In the genomic region with DNA sequence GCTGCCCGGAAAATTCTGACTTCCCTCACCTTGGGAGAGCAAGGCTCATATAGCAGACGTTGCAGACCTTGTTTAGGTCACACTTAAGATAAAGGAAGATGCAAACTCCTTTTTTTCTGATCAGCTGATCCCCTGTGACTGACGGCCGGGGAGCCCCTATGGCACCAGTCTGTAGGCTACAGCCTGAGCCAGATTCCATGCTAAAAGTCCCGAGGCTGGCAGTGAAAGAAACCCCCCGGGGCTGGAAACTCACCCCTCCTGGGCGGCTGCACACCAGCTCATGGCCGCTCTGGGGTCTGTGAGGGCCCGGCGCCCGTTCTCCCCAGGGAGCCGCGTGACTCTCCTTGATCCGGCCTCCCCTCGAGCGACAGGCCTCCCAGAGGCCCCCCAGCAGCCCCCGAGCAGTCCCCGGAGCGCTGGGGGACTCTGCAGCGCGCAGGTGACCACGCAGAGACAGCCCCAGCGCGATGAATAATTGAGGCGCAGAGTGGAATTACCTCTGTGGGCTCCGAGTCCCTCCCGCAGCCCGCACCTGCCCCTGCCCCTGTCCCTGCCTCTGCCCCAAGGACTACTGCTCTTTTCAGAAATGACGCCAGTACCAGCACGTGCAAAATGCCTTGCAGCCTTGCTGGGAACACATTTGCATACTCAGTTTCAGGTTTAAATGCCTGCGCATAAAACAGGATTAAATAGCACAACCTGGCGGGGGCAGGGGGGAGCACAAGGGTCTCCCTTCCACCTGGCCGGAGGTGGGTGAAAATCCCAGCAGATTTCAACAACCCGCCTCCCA, we compare ENCODE assay signal across 9 cellular contexts.
DNase-seq lines count a peak whose midpoint lies in the region; ATAC-seq, FAIRE-seq and TF ChIP-seq lines count a peak whose summit lies in the region.
"Had no signal": no experiment of that assay in that cellular context is flagged by ENCODE, and none has a peak within 500 bp of the region (broad histone marks: within the 10 kb centered on the region; RNA-seq: fewer than 3 reads in every experiment).

No MANE protein-coding gene starts in this region.

- H3K27ac ChIP-seq in K562 (ENCODE audit: extremely low read depth, low read depth, low read length) (no peak overlapping the region), osteoblast (ENCODE audit: low read depth, low read length) (no peak overlapping the region), right lobe of liver (no peak overlapping the region)
- H3K27ac ChIP-seq: sigmoid colon had no signal

- H3K36me3 Mint-ChIP-seq in glutamatergic neuron (ENCODE audit: unreplicated experiment) = no peaks in the 10 kb centered on the region

- POLR2A ChIA-PET in K562 (lab: Yijun Ruan, JAX) = interaction anchor here (0.6 kb wide), 1 partner anchor 264 kb away, joined by 3 read pairs; no protein-coding TSS in a partner anchor

- H3K4me1 ChIP-seq in K562 (replicated peaks in 1 of 2; ENCODE audit: control insufficient read depth in 2 of 2, insufficient read depth in 2 of 2, low read length in 2 of 2) = no peaks in the 10 kb centered on the region
- H3K4me1 ChIP-seq in osteoblast (ENCODE audit: insufficient read depth, low read length) = no peaks in the 10 kb centered on the region
- H3K4me1 ChIP-seq in right lobe of liver = peaks cover 0 to 37% (median 20%) of the 10 kb centered on the region in 4 donors
- H3K4me1 ChIP-seq: sigmoid colon had no signal

- DNase-seq in COLO668 (lab: John Stamatoyannopoulos, UW; ENCODE audit: unreplicated experiment) (peak; percentile 26), K562 (ENCODE audit: extremely low read depth in 1 of 4, low spot score in 3 of 4) (no peak), glutamatergic neuron (no peak), osteoblast (ENCODE audit: insufficient read length, low spot score, missing footprints) (no peak), right lobe of liver (no peak), middle frontal gyrus (ENCODE audit: extremely low spot score, low spot score) (no peak)
- DNase-seq: sigmoid colon had no signal

- ATAC-seq in HG02973 (IDR thresholded peaks at IDR 0.05; ENCODE audit: unreplicated experiment) (peak; percentile 49), K562 (no peak; the same call in 1 of the 3 replicates), right lobe of liver (no peak)

- peak; percentile 80 for TF ChIP-seq POLR2A in GM18951 (IDR thresholded peaks at IDR 0.05; ENCODE audit: extremely low read depth, insufficient read depth, insufficient read length)
- TF ChIP-seq POLR2A in K562 (conservative IDR thresholded peaks at IDR 0.05) = no peak
- no peak for TF ChIP-seq POLR2A in right lobe of liver (IDR thresholded peaks at IDR 0.05)

- H3K4me2 ChIP-seq in K562 (ENCODE audit: insufficient read depth, low read length) (no peak overlapping the region), osteoblast (ENCODE audit: insufficient read depth, low read length) (no peak overlapping the region)

- FAIRE-seq in K562 (lab: Jason Lieb, UNC) = no peak

- TF ChIP-seq CTCF in K562 (IDR thresholded peaks at IDR 0.05 in 2 of 3, conservative IDR thresholded peaks at IDR 0.05 in 1 of 3; ENCODE audit: insufficient read depth in 2 of 3, low read depth in 1 of 3, low read length in 3 of 3) (peak in 2 of 3 experiments; percentile 9 to 25; a peak in 1 of 6 replicates), glutamatergic neuron (IDR thresholded peaks at IDR 0.05; ENCODE audit: partially characterized antibody, unreplicated experiment) (no peak), osteoblast (IDR thresholded peaks at IDR 0.05; ENCODE audit: extremely low read depth, low read depth, low read length) (no peak), right lobe of liver (IDR thresholded peaks at IDR 0.05) (no peak)

- no peaks in the 10 kb centered on the region; the same call in 1 of the 2 replicates for H4K20me1 ChIP-seq in K562 (replicated peaks; ENCODE audit: control insufficient read depth, insufficient read depth, low read length)
- H4K20me1 ChIP-seq in osteoblast (ENCODE audit: insufficient read depth, low read length) = no peaks in the 10 kb centered on the region

- no peak overlapping the region for H3K4me3 ChIP-seq in K562
- H3K4me3 ChIP-seq in osteoblast (ENCODE audit: insufficient read depth, low read length) = no peak overlapping the region
- no peak overlapping the region for H3K4me3 ChIP-seq in right lobe of liver
- H3K4me3 ChIP-seq: sigmoid colon had no signal

- H3K9ac ChIP-seq in K562 (ENCODE audit: insufficient read depth in 1 of 2, low read depth in 2 of 2, low read length in 2 of 2) = no peak overlapping the region

- H3K9me3 Mint-ChIP-seq in glutamatergic neuron (ENCODE audit: unreplicated experiment) = no peaks in the 10 kb centered on the region

- H3K27me3 Mint-ChIP-seq in glutamatergic neuron (ENCODE audit: unreplicated experiment) = no peaks in the 10 kb centered on the region

- BruUV-seq in K562 (replicated peaks; lab: Mats Ljungman, UMichigan) = no TSS peak

- WGBS in K562 (ENCODE audit: insufficient coverage, low coverage, missing lambda C conversion rate) = 5% methylated on average over 31 of the region's 34 CpGs
- WGBS in right lobe of liver (ENCODE audit: insufficient coverage, low coverage, low lambda C conversion rate, missing lambda C conversion rate) = 70% methylated on average over 16 of the region's 34 CpGs

- H3K27me3 ChIP-seq in K562 (ENCODE audit: control insufficient read depth in 2 of 2, insufficient read depth in 2 of 2, low read length in 2 of 2) = peaks cover 40 to 50% of the 10 kb centered on the region in 2 experiments
- H3K27me3 ChIP-seq in osteoblast (ENCODE audit: insufficient read depth, low read length) = peaks cover 40% of the 10 kb centered on the region
- H3K27me3 ChIP-seq in right lobe of liver = no peaks in the 10 kb centered on the region

- in situ Hi-C loops in GM18951 (cut with MboI; ENCODE audit: low sequenced_read_pairs, unreplicated experiment) (no loop called here), K562 (cut with MboI) (no loop called here)

- H3K9me1 ChIP-seq in K562 (ENCODE audit: control insufficient read depth, insufficient read depth, low read length) = no peaks in the 10 kb centered on the region

- H3K4me1 Mint-ChIP-seq in glutamatergic neuron (ENCODE audit: low read depth, unreplicated experiment) = peaks cover 3% of the 10 kb centered on the region

- no peak for TF ChIP-seq EP300 in K562 (IDR thresholded peaks at IDR 0.05; ENCODE audit: low read length)

- H3K27ac Mint-ChIP-seq in glutamatergic neuron (ENCODE audit: unreplicated experiment) = no peak overlapping the region

- no peak for TF ChIP-seq RAD21 in K562 (CRISPR knock-in tag; conservative IDR thresholded peaks at IDR 0.05 in 1 of 2, IDR thresholded peaks at IDR 0.05 in 1 of 2)

- H3K79me2 ChIP-seq in K562 (ENCODE audit: control insufficient read depth, insufficient read depth, low read length) = no peaks in the 10 kb centered on the region
- H3K79me2 ChIP-seq in osteoblast (ENCODE audit: insufficient read depth, low read length) = no peaks in the 10 kb centered on the region

- intact Hi-C loops in K562 (cut with micrococcal nuclease) (no loop called here), right lobe of liver (cut with DNase I) (no loop called here)

- CTCF ChIA-PET in K562 (lab: Yijun Ruan, JAX; ENCODE audit: low intra/inter-chr PET ratio) = no interaction called here

- no peak overlapping the region for H2AFZ ChIP-seq in K562 (ENCODE audit: low read depth, low read length)
- no peak overlapping the region for H2AFZ ChIP-seq in osteoblast (ENCODE audit: low read length)

- H3K9me3 ChIP-seq in K562 (replicated peaks; ENCODE audit: control insufficient read depth, insufficient read depth, low read depth, low read length) (no peaks in the 10 kb centered on the region), osteoblast (ENCODE audit: low read depth, low read length) (no peaks in the 10 kb centered on the region), right lobe of liver (no peaks in the 10 kb centered on the region)
- H3K9me3 ChIP-seq: sigmoid colon had no signal

- no peak overlapping the region for H3K4me3 Mint-ChIP-seq in glutamatergic neuron (ENCODE audit: unreplicated experiment)

- no peaks in the 10 kb centered on the region for H3K36me3 ChIP-seq in K562 (ENCODE audit: control insufficient read depth, insufficient read depth, low read length)
- H3K36me3 ChIP-seq in osteoblast (ENCODE audit: insufficient read depth, low read length) = no peaks in the 10 kb centered on the region
- no peaks in the 10 kb centered on the region for H3K36me3 ChIP-seq in right lobe of liver
- H3K36me3 ChIP-seq: sigmoid colon had no signal

TF ChIP-seq in K562, 482 proteins besides CTCF, POLR2A, EP300 and RAD21:
- TF ChIP-seq CREB1 (IDR thresholded peaks at IDR 0.05) (no peak), CREB1 (CRISPR knock-in tag; IDR thresholded peaks at IDR 0.05) (no peak), BHLHE40 (IDR thresholded peaks at IDR 0.05; ENCODE audit: low read length) (peak; percentile 48; the same call in 1 of the 2 replicates)

Comparison
In these comparisons a context has a peak if more than half of its experiments do, and no peak if none do; other contexts are left out.
1. CTCF ChIP-seq: peak in K562 (2 of 3); none in glutamatergic neuron (single experiment), osteoblast (single experiment) and right lobe of liver (0 of 4).